ENCODE assay signal across 28 cellular contexts in genomic region chr5:52868417-52868816, GRCh38.
"Had no signal": no experiment of that assay in that cellular context is flagged by ENCODE, and none has a peak within 500 bp of the region (broad histone marks: within the 10 kb centered on the region; RNA-seq: fewer than 3 reads in every experiment).

No MANE protein-coding gene starts in this region.

- DNase-seq: activated CD4-positive, alpha-beta memory T cell treated with anti-CD3 and anti-CD28 coated beads for 36 hours; activated CD4-positive, alpha-beta T cell treated with anti-CD3 and anti-CD28 coated beads for 36 hours; activated CD4-positive, alpha-beta T cell treated with anti-CD3 and anti-CD28 coated beads, Interleukin-2, amount 10 ng/mL, durations not matched to agents 24 days and 14 days; activated CD4-positive, CD25-positive, alpha-beta regulatory T cell; activated CD4-positive, CD25-positive, alpha-beta regulatory T cell treated with anti-CD3 and anti-CD28 coated beads, Interleukin-2, amount 50 U/mL, for 72 hours; activated CD8-positive, alpha-beta memory T cell treated with anti-CD3 and anti-CD28 coated beads, Interleukin-2, amount 10 ng/mL, durations not matched to agents 7 days and 5 days; activated CD8-positive, alpha-beta memory T cell treated with anti-CD3 and anti-CD28 coated beads, Interleukin-2, amount 50 U/mL, for 4 hours; activated CD8-positive, alpha-beta T cell treated with anti-CD3 and anti-CD28 coated beads, Interleukin-2, amount 10 ng/mL, durations not matched to agents 7 days and 5 days; activated effector memory CD4-positive, alpha-beta T cell treated with anti-CD3 and anti-CD28 coated beads, Interleukin-2, amount 50 U/mL, for 16 hours; activated naive CD4-positive, alpha-beta T cell treated with anti-CD3 and anti-CD28 coated beads for 36 hours; activated naive CD8-positive, alpha-beta T cell treated with anti-CD3 and anti-CD28 coated beads for 36 hours; activated naive CD8-positive, alpha-beta T cell treated with anti-CD3 and anti-CD28 coated beads, Interleukin-2, amount 50 U/mL, for 24 hours; activated T-cell treated with anti-CD3 and anti-CD28 coated beads, Interleukin-2, amount 50 U/mL, for 1 hour; activated T-cell treated with anti-CD3 and anti-CD28 coated beads, Interleukin-2, amount 50 U/mL, for 48 hours; amygdala; central memory CD4-positive, alpha-beta T cell; cerebellar nuclear complex; cortex of kidney; effector CD4-positive, alpha-beta T cell; effector memory CD8-positive, alpha-beta T cell; erythroblast; T-helper 2 cell had no signal

- H3K36me3 ChIP-seq: breast epithelium, cardiac muscle cell had no signal

- H3K27me3 ChIP-seq: adrenal gland, breast epithelium, cardiac muscle cell, esophagus muscularis mucosa, foreskin keratinocyte, gastroesophageal sphincter had no signal

- H3K4me1 ChIP-seq: breast epithelium had no signal

- H3K27ac ChIP-seq: adrenal gland, breast epithelium, cardiac muscle cell, foreskin keratinocyte had no signal

- H3K9me3 ChIP-seq: adrenal gland, breast epithelium, esophagus muscularis mucosa, gastroesophageal sphincter had no signal

- H3K4me3 ChIP-seq: adrenal gland, breast epithelium, cardiac muscle cell, esophagus muscularis mucosa, gastroesophageal sphincter had no signal

- ATAC-seq: activated CD4-positive, alpha-beta T cell treated with anti-CD3 and anti-CD28 coated beads for 36 hours; activated CD8-positive, alpha-beta memory T cell treated with anti-CD3 and anti-CD28 coated beads, Interleukin-2, amount 10 ng/mL, durations not matched to agents 7 days and 5 days; activated CD8-positive, alpha-beta T cell treated with anti-CD3 and anti-CD28 coated beads, Interleukin-2, amount 10 ng/mL, durations not matched to agents 7 days and 5 days; activated naive CD8-positive, alpha-beta T cell treated with anti-CD3 and anti-CD28 coated beads, Interleukin-2, amount 50 U/mL, for 24 hours; effector memory CD8-positive, alpha-beta T cell; gastroesophageal sphincter had no signal
